ENCODE assay signal across 7 cellular contexts in genomic region chr19:18683955-18684641, GRCh38. TPM values are rescaled to one million over a fixed set of nuclear protein-coding genes. Genes with fewer than 3 reads are reported as not detected.
DNase-seq lines count a peak whose midpoint lies in the region; ATAC-seq and TF ChIP-seq lines count a peak whose summit lies in the region.

No MANE protein-coding gene starts in this region.

- ATAC-seq in GM19328 (IDR thresholded peaks at IDR 0.05; ENCODE audit: unreplicated experiment) (peak; percentile 7), HG03460 (IDR thresholded peaks at IDR 0.05; ENCODE audit: unreplicated experiment) (peak; percentile 15), HG03175 (IDR thresholded peaks at IDR 0.05; ENCODE audit: unreplicated experiment) (no peak), HG03520 (IDR thresholded peaks at IDR 0.05; ENCODE audit: unreplicated experiment) (no peak)

- TF ChIP-seq CTCF in breast epithelium (IDR thresholded peaks at IDR 0.05) = no peak

- peak overlapping the region in 1 of 2 donors; percentile 91 for H3K27ac ChIP-seq in breast epithelium

- H3K27me3 ChIP-seq in breast epithelium (no peaks in the 10 kb centered on the region), mucosa of stomach (ENCODE audit: control insufficient read depth, insufficient read depth, low read length) (no peaks in the 10 kb centered on the region)

- TF ChIP-seq POLR2A in breast epithelium (IDR thresholded peaks at IDR 0.05) = no peak

- H3K36me3 ChIP-seq in breast epithelium (no peaks in the 10 kb centered on the region), mucosa of stomach (ENCODE audit: control insufficient read depth, insufficient read depth, low read length) (no peaks in the 10 kb centered on the region)

- H3K4me3 ChIP-seq in breast epithelium = peak overlapping the region; percentile 53 to 88 (median 56)
- H3K4me3 ChIP-seq in mucosa of stomach (ENCODE audit: low read length) = peak overlapping the region; percentile 56

- peak overlapping the region; percentile 53 for H3K9ac ChIP-seq in mucosa of stomach (ENCODE audit: low read length)

- H3K4me1 ChIP-seq in breast epithelium (peaks cover 0 to 6% of the 10 kb centered on the region in 2 donors), mucosa of stomach (ENCODE audit: control insufficient read depth, insufficient read depth, low read length) (peaks cover 14% of the 10 kb centered on the region)

- DNase-seq in breast epithelium (ENCODE audit: low spot score in 2 of 2) (no peak), medulla oblongata (ENCODE audit: extremely low spot score) (no peak)

- H3K9me3 ChIP-seq in breast epithelium (no peaks in the 10 kb centered on the region), mucosa of stomach (ENCODE audit: control insufficient read depth, low read length) (no peaks in the 10 kb centered on the region)

- intact Hi-C loops in breast epithelium (cut with DNase I; ENCODE audit: low total_unique reads) = loop anchor here (1.0 to 5.0 kb wide), 2 partner anchors 26 to 1362 kb away; no protein-coding TSS in a partner anchor

RNA-seq across cellular contexts. Expression of gene CRTC1, which starts 0.6 kb away (rescaled TPM):
- 1 to 10 TPM; 4.8 to 6.1 (median 5.9) TPM for total RNA-seq in breast epithelium

RNA-seq across cellular contexts. Expression of gene KLHL26, which starts 47.3 kb away (rescaled TPM):
- 10 to 100 TPM in 2 of 3 donors, 1 to 10 TPM in 1; 7.0 to 18.1 (median 14.7) TPM for total RNA-seq in breast epithelium

Comparison
In these comparisons a context has a peak if more than half of its experiments do, and no peak if none do; other contexts are left out.
1. ATAC-seq: peak in GM19328 (single experiment) and HG03460 (single experiment); none in HG03175 (single experiment) and HG03520 (single experiment).